In genomic region chr22:17822087-17822486, GRCh38 we compare ENCODE assay signal across 1 cellular context.
A peak's percentile ranks its signal among the peaks of the same experiment; 100 is the strongest.
TF ChIP-seq lines count a peak whose summit lies in the region.

No MANE protein-coding gene starts in this region.

TF ChIP-seq in K562, 482 proteins besides CTCF, POLR2A, EP300 and RAD21:
- TF ChIP-seq ZBTB1 (CRISPR knock-in tag; IDR thresholded peaks at IDR 0.05; ENCODE audit: borderline replicate concordance, low read depth) (no peak), POLR2G (IDR thresholded peaks at IDR 0.05; ENCODE audit: low read depth, low read length) (0 out of 2 replicates have a peak, but pooled peaks have one; percentile 11)
